Comparison of ENCODE assay signal across 9 cellular contexts in genomic region chr10:101485681-101486554, GRCh38.
DNase-seq lines count a peak whose midpoint lies in the region; ATAC-seq and TF ChIP-seq lines count a peak whose summit lies in the region.
"Had no signal": no experiment of that assay in that cellular context is flagged by ENCODE, and none has a peak within 500 bp of the region (broad histone marks: within the 10 kb centered on the region; RNA-seq: fewer than 3 reads in every experiment).

No MANE protein-coding gene starts in this region.

- 50% methylated on average over 23 of the region's 23 CpGs for WGBS in HUES64
- WGBS in trophoblast cell (ENCODE audit: extremely low coverage, insufficient coverage, insufficient read length): no CpG with 5 or more reads among the region's 23 CpGs

- no peak overlapping the region for H2BK120ac ChIP-seq in trophoblast cell (ENCODE audit: insufficient read depth, low read length, poor library complexity)

- H3K4ac ChIP-seq in trophoblast cell (ENCODE audit: low read depth, low read length): no peak overlapping the region

- H3K4me3 ChIP-seq in HUES64 (ENCODE audit: low read length): peak overlapping the region; percentile 37
- H3K4me3 ChIP-seq in fibroblast of lung (replicated peaks in 1 of 4; ENCODE audit: control extremely low read depth in 1 of 4, insufficient read depth in 1 of 4, low read depth in 3 of 4, low read length in 4 of 4): peak overlapping the region in 1 of 4 experiments; percentile 16
- no peak overlapping the region for H3K4me3 ChIP-seq in trophoblast cell (ENCODE audit: low read depth, low read length)

- no peaks in the 10 kb centered on the region for H3K27me3 ChIP-seq in HUES64 (ENCODE audit: insufficient read depth, low read length)
- H3K27me3 ChIP-seq in fibroblast of lung (ENCODE audit: control insufficient read depth, insufficient read depth, low read length): no peaks in the 10 kb centered on the region
- H3K27me3 ChIP-seq in trophoblast cell (ENCODE audit: insufficient read depth, low read length): no peaks in the 10 kb centered on the region

- no peak overlapping the region for H4K91ac ChIP-seq in trophoblast cell (ENCODE audit: low read depth, low read length)

- peak overlapping the region; percentile 0; the same call in 1 of the 2 replicates for H3K9ac ChIP-seq in HUES64 (ENCODE audit: low read depth, low read length)
- H3K9ac ChIP-seq in fibroblast of lung (ENCODE audit: insufficient read depth, low read length): no peak overlapping the region
- H3K9ac ChIP-seq in trophoblast cell (ENCODE audit: low read length): no peak overlapping the region

- no peak overlapping the region for H4K8ac ChIP-seq in trophoblast cell (ENCODE audit: low read depth, low read length)

- H3K9me3 ChIP-seq in HUES64 (ENCODE audit: insufficient read depth, low read depth, low read length): no peaks in the 10 kb centered on the region
- H3K9me3 ChIP-seq in fibroblast of lung (ENCODE audit: control insufficient read depth, insufficient read depth, low read depth, low read length): no peaks in the 10 kb centered on the region
- no peaks in the 10 kb centered on the region for H3K9me3 ChIP-seq in trophoblast cell (ENCODE audit: insufficient read depth, low read depth, low read length)

- H2BK5ac ChIP-seq in trophoblast cell (ENCODE audit: low read depth, low read length, poor library complexity): no peak overlapping the region

- H3K79me1 ChIP-seq in trophoblast cell (ENCODE audit: low read length): no peaks in the 10 kb centered on the region

- H3K36me3 ChIP-seq in HUES64 (ENCODE audit: insufficient read depth, low read length) (no peaks in the 10 kb centered on the region), fibroblast of lung (ENCODE audit: control insufficient read depth, insufficient read depth, low read length) (no peaks in the 10 kb centered on the region), trophoblast cell (ENCODE audit: control insufficient read depth in 1 of 2, insufficient read depth in 2 of 2, low read length in 2 of 2) (no peaks in the 10 kb centered on the region)

- H2AK5ac ChIP-seq in trophoblast cell (ENCODE audit: low read length): no peak overlapping the region

- H3K79me2 ChIP-seq in fibroblast of lung (ENCODE audit: control insufficient read depth, insufficient read depth, low read length): no peaks in the 10 kb centered on the region
- no peaks in the 10 kb centered on the region for H3K79me2 ChIP-seq in trophoblast cell (ENCODE audit: control insufficient read depth, insufficient read depth, low read length, poor library complexity)

- H3K23ac ChIP-seq in trophoblast cell (ENCODE audit: low read length): no peak overlapping the region

- H3K14ac ChIP-seq in trophoblast cell (ENCODE audit: low read length): no peak overlapping the region

- H2AFZ ChIP-seq in fibroblast of lung (ENCODE audit: low read length) (no peak overlapping the region), trophoblast cell (ENCODE audit: insufficient read depth, low read length, poor library complexity) (no peak overlapping the region)

- ATAC-seq in GM19023 (IDR thresholded peaks at IDR 0.05; ENCODE audit: unreplicated experiment) (no peak), HG03520 (IDR thresholded peaks at IDR 0.05; ENCODE audit: unreplicated experiment) (no peak), HG02763 (IDR thresholded peaks at IDR 0.05; ENCODE audit: unreplicated experiment) (no peak)
- ATAC-seq: activated T-cell treated with anti-CD3 and anti-CD28 coated beads, Interleukin-2, amount 50 U/mL, for 4 hours had no signal

- peaks cover 52% of the 10 kb centered on the region for H3K4me1 ChIP-seq in HUES64 (ENCODE audit: insufficient read depth, low read length)
- no peaks in the 10 kb centered on the region for H3K4me1 ChIP-seq in fibroblast of lung (ENCODE audit: control insufficient read depth, extremely low read depth, insufficient read depth, low read length)
- H3K4me1 ChIP-seq in trophoblast cell (ENCODE audit: control insufficient read depth in 1 of 2, insufficient read depth in 2 of 2, low read length in 2 of 2): no peaks in the 10 kb centered on the region

- peak; percentile 54 to 73 for DNase-seq in NCI-H524 (lab: John Stamatoyannopoulos, UW)
- DNase-seq in fibroblast of lung (ENCODE audit: low read depth in 2 of 2): peak in 1 of 2 donors; percentile 70
- DNase-seq in posterior cingulate gyrus: peak in 6 of 10 donors; percentile 15 to 82 (median 28)
- DNase-seq in trophoblast cell: no peak
- DNase-seq: activated T-cell treated with anti-CD3 and anti-CD28 coated beads, Interleukin-2, amount 50 U/mL, for 4 hours had no signal

- H3K27ac ChIP-seq in HUES64 (ENCODE audit: low read depth, low read length) (peak overlapping the region; percentile 14; the same call in 1 of the 2 replicates), fibroblast of lung (ENCODE audit: insufficient read depth, low read length) (no peak overlapping the region), trophoblast cell (ENCODE audit: low read depth, low read length) (no peak overlapping the region)

- H4K20me1 ChIP-seq in fibroblast of lung (ENCODE audit: control insufficient read depth, extremely low read depth, insufficient read depth, low read length): no peaks in the 10 kb centered on the region

- intact Hi-C loops in posterior cingulate gyrus (cut with DNase I): no loop called here

- H3K4me2 ChIP-seq in fibroblast of lung (ENCODE audit: extremely low read depth, insufficient read depth, low read length) (peak overlapping the region; percentile 2), trophoblast cell (ENCODE audit: low read length) (no peak overlapping the region)

- no peak overlapping the region for H2BK12ac ChIP-seq in trophoblast cell (ENCODE audit: low read length)

- no peak for TF ChIP-seq CTCF in fibroblast of lung (conservative IDR thresholded peaks at IDR 0.05 in 1 of 2, IDR thresholded peaks at IDR 0.05 in 1 of 2; ENCODE audit: low read depth in 1 of 2, low read length in 2 of 2)

- H4K12ac ChIP-seq in trophoblast cell (ENCODE audit: low read depth, low read length): no peak overlapping the region

- no peak overlapping the region for H3K18ac ChIP-seq in trophoblast cell (ENCODE audit: low read length)

Comparison
In these comparisons a context has a peak if more than half of its experiments do, and no peak if none do; other contexts are left out.
1. DNase-seq: peak in NCI-H524 (2 of 2) and posterior cingulate gyrus (6 of 10); none in trophoblast cell (0 of 2).